In the genomic region with DNA sequence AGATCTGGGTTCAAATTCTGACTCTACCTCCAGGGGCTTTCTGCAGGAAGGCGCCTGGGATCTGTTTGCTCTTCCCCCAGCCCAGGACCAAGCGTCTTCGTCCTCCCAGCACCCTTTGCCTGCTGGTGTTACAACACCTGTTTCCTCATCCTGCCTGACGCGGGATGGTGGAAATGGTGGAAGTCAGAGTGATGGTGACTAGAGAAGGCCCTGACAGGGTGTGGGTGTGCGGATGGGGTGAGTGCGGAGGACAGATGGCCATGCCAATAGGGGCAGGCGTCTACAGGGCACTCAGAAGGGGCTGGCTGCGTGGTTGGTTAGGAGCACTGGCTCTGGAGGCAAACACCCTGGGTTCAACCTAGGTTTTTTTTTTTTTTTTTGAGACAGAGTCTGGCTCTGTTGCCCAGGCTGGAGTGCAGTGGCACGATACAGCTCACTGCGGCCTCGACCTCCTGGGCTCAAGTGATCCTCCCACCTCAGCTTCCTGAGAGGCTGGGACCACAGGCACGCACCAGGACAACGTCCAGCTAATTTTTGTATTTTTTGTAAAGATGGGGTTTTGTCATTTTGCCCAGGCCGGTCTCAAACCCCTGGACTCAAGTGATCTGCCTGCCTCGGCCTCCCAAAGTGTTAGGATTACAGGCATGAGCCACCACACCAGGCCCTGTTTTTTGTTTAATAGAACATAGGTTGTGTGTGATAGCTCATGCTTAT, we compare ENCODE assay signal across 8 cellular contexts. TPM values are rescaled to one million over a fixed set of nuclear protein-coding genes. Genes with fewer than 3 reads are reported as not detected.
DNase-seq lines count a peak whose midpoint lies in the region; ATAC-seq, FAIRE-seq and TF ChIP-seq lines count a peak whose summit lies in the region.

No MANE protein-coding gene starts in this region.

- ATAC-seq in naive B cell (ENCODE audit: low read depth in 2 of 2), result no peak
- no peak for ATAC-seq in foreskin keratinocyte
- no peak for ATAC-seq in HG02884 (IDR thresholded peaks at IDR 0.05; ENCODE audit: unreplicated experiment)
- ATAC-seq in HG02938 (IDR thresholded peaks at IDR 0.05; ENCODE audit: unreplicated experiment), result no peak

- DNase-seq in MM.1S, result no peak
- DNase-seq in colonic mucosa, result no peak
- no peak for DNase-seq in naive B cell
- no peak for DNase-seq in foreskin keratinocyte
- no peak for DNase-seq in GM12892 (ENCODE audit: insufficient read length)

- H3K9ac ChIP-seq in BLaER1 (peak overlapping the region; percentile 81), MM.1S (ENCODE audit: low read length) (no peak overlapping the region), colonic mucosa (ENCODE audit: low read depth in 2 of 2, low read length in 2 of 2) (peak overlapping the region; percentile 81 to 82)

- no peak for TF ChIP-seq CTCF in MM.1S (IDR thresholded peaks at IDR 0.05; ENCODE audit: low read length)
- no peak for TF ChIP-seq CTCF in colonic mucosa (IDR thresholded peaks at IDR 0.05)
- no peak for TF ChIP-seq CTCF in foreskin keratinocyte (conservative IDR thresholded peaks at IDR 0.05)

- intact Hi-C loops in colonic mucosa (cut with DNase I), result no loop called here

- H3K27me3 ChIP-seq in BLaER1 (no peaks in the 10 kb centered on the region), MM.1S (replicated peaks; ENCODE audit: insufficient read depth, low read length) (no peaks in the 10 kb centered on the region), colonic mucosa (no peaks in the 10 kb centered on the region), foreskin keratinocyte (peaks cover 5% of the 10 kb centered on the region)

- H3K27ac ChIP-seq in BLaER1, result peak overlapping the region; percentile 85
- no peak overlapping the region for H3K27ac ChIP-seq in MM.1S (ENCODE audit: low read length)
- H3K27ac ChIP-seq in colonic mucosa, result peak overlapping the region; percentile 65
- no peak overlapping the region for H3K27ac ChIP-seq in foreskin keratinocyte

- H3K4me1 Mint-ChIP-seq in naive B cell, result peaks cover 40 to 55% (median 52%) of the 10 kb centered on the region in 3 donors

- TF ChIP-seq POLR2A in GM12892 (IDR thresholded peaks at IDR 0.05; ENCODE audit: low read depth, low read length), result no peak

- no peaks in the 10 kb centered on the region for H3K9me2 ChIP-seq in MM.1S (replicated peaks; ENCODE audit: insufficient read depth, low read length)

- H3K4me3 ChIP-seq in BLaER1 (peak overlapping the region; percentile 76), MM.1S (ENCODE audit: low read length) (no peak overlapping the region), colonic mucosa (peak overlapping the region; percentile 80)

- no peaks in the 10 kb centered on the region for H3F3A ChIP-seq in MM.1S (ENCODE audit: insufficient read depth, low read length)

- peaks cover 0 to 5% of the 10 kb centered on the region in 2 donors for H3K36me3 Mint-ChIP-seq in naive B cell

- H3K79me2 ChIP-seq in MM.1S (ENCODE audit: low read length), result no peaks in the 10 kb centered on the region

- H3K27ac Mint-ChIP-seq in naive B cell, result peak overlapping the region in 2 of 6 donors; percentile 42 to 90

- no peaks in the 10 kb centered on the region for H3K9me3 Mint-ChIP-seq in naive B cell

- H4K20me1 ChIP-seq in BLaER1 (no peaks in the 10 kb centered on the region), MM.1S (ENCODE audit: insufficient read depth, low read length) (no peaks in the 10 kb centered on the region)

- no peak for FAIRE-seq in GM12892 (lab: Jason Lieb, UNC)

- H3K4me1 ChIP-seq in BLaER1, result peaks cover 75% of the 10 kb centered on the region
- H3K4me1 ChIP-seq in MM.1S (ENCODE audit: low read length), result peaks cover 10% of the 10 kb centered on the region
- no peaks in the 10 kb centered on the region for H3K4me1 ChIP-seq in colonic mucosa
- no peaks in the 10 kb centered on the region for H3K4me1 ChIP-seq in foreskin keratinocyte

- H3K9me3 ChIP-seq in BLaER1 (no peaks in the 10 kb centered on the region), MM.1S (replicated peaks; ENCODE audit: insufficient read depth, low read length) (no peaks in the 10 kb centered on the region), colonic mucosa (no peaks in the 10 kb centered on the region)

- no peak overlapping the region for H2AFZ ChIP-seq in MM.1S (ENCODE audit: low read length)

- peak overlapping the region; percentile 87 to 96 (median 94) for H3K4me3 Mint-ChIP-seq in naive B cell

- no peaks in the 10 kb centered on the region for H3K27me3 Mint-ChIP-seq in naive B cell

- H3K4me2 ChIP-seq in BLaER1 (peak overlapping the region; percentile 98), MM.1S (ENCODE audit: low read depth, low read length) (0 out of 2 replicates have a peak overlapping the region, but pooled peaks have one; percentile 100)

- H3K36me3 ChIP-seq in BLaER1 (peaks cover 9% of the 10 kb centered on the region), MM.1S (replicated peaks; ENCODE audit: insufficient read depth, low read length) (no peaks in the 10 kb centered on the region), colonic mucosa (no peaks in the 10 kb centered on the region)

RNA-seq across cellular contexts. Expression of a gene that starts 1.5 kb away (rescaled TPM):
- total RNA-seq in colonic mucosa (10 to 100 TPM in 1 of 2 donors, 1 to 10 TPM in 1; 6.8 to 12.6 TPM), foreskin keratinocyte (2.1 and 2.3 TPM in 2 replicates)
- polyA plus RNA-seq in naive B cell (ENCODE audit: low read depth in 6 of 6) (10 to 100 TPM in 2 of 6 donors, 1 to 10 TPM in 4; 5.7 to 14.1 (median 9.5) TPM), foreskin keratinocyte (1.5 and 1.9 TPM in 2 replicates)
- polyA plus RNA-seq in GM12892 (2012; ENCODE audit: missing spikeins), result 29.7 TPM

RNA-seq across cellular contexts. Expression of a gene that starts 40.5 kb away (rescaled TPM):
- total RNA-seq in colonic mucosa (10 to 100 TPM; 14.3 to 30.7 TPM), foreskin keratinocyte (29.4 and 38.8 TPM in 2 replicates)
- polyA plus RNA-seq in naive B cell (ENCODE audit: low read depth in 6 of 6) (100 to 1,000 TPM; 128 to 275 (median 191) TPM), foreskin keratinocyte (30.5 and 41.4 TPM in 2 replicates)
- 81.7 TPM for polyA plus RNA-seq in GM12892 (2012; ENCODE audit: missing spikeins)

RNA-seq across cellular contexts. Expression of a gene that starts 43.2 kb away (rescaled TPM):
- total RNA-seq in colonic mucosa (10 to 100 TPM; 31.8 to 39.2 TPM), foreskin keratinocyte (39.8 and 49.2 TPM in 2 replicates)
- polyA plus RNA-seq in naive B cell (ENCODE audit: low read depth in 6 of 6) (10 to 100 TPM; 25.8 to 40.9 (median 37.8) TPM), foreskin keratinocyte (26.0 and 32.5 TPM in 2 replicates)
- polyA plus RNA-seq in GM12892 (2012; ENCODE audit: missing spikeins), result 38.8 TPM

Comparison
In these comparisons a context has a peak if more than half of its experiments do, and no peak if none do; other contexts are left out.
1. H3K27ac ChIP-seq: peak in BLaER1 (single experiment) and colonic mucosa (single experiment); none in MM.1S (single experiment) and foreskin keratinocyte (single experiment).